12 cellular contexts compared by ENCODE assay signal in genomic region chr4:90328558-90328957, GRCh38.
DNase-seq lines count a peak whose midpoint lies in the region; ATAC-seq and TF ChIP-seq lines count a peak whose summit lies in the region.
"Had no signal": no experiment of that assay in that cellular context is flagged by ENCODE, and none has a peak within 500 bp of the region (broad histone marks: within the 10 kb centered on the region; RNA-seq: fewer than 3 reads in every experiment).

No MANE protein-coding gene starts in this region.

- BruUV-seq in PC-3 (replicated peaks; lab: Mats Ljungman, UMichigan), result no TSS peak

- TF ChIP-seq CTCF in PC-3 (conservative IDR thresholded peaks at IDR 0.05; ENCODE audit: low read depth, low read length) (no peak), fibroblast of the aortic adventitia (IDR thresholded peaks at IDR 0.05; ENCODE audit: insufficient read depth, low read length) (no peak)

- no peaks in the 10 kb centered on the region for H3K79me2 ChIP-seq in PC-3 (ENCODE audit: low read length)

- H2AFZ ChIP-seq in PC-3 (ENCODE audit: low read length), result no peak overlapping the region

- peak overlapping the region; percentile 34; the same call in 1 of the 2 replicates for H3K4me2 ChIP-seq in PC-3 (ENCODE audit: low read length)

- ATAC-seq in PC-3, result peak; percentile 40; the same call in 1 of the 2 replicates
- no peak for ATAC-seq in GM21423 (IDR thresholded peaks at IDR 0.05; ENCODE audit: unreplicated experiment)
- no peak for ATAC-seq in activated naive CD4-positive, alpha-beta T cell treated with anti-CD3 and anti-CD28 coated beads, Interleukin-2, amount 50 U/mL, for 72 hours

- no peak overlapping the region for H3K27ac Mint-ChIP-seq in activated naive CD4-positive, alpha-beta T cell treated with anti-CD3 and anti-CD28 coated beads, Interleukin-2, amount 50 U/mL, for 72 hours
- H3K27ac Mint-ChIP-seq: activated CD4-positive, alpha-beta T cell treated with anti-CD3 and anti-CD28 coated beads, Interleukin-2, amount 10 ng/mL, durations not matched to agents 24 days and 14 days had no signal

- H3K4me3 ChIP-seq in PC-3 (ENCODE audit: low read length), result no peak overlapping the region
- no peak overlapping the region for H3K4me3 ChIP-seq in fibroblast of the aortic adventitia (ENCODE audit: low read depth, low read length)

- H3K27ac ChIP-seq in PC-3 (ENCODE audit: low read length), result no peak overlapping the region
- H3K27ac ChIP-seq: brain microvascular endothelial cell had no signal

- H3K36me3 Mint-ChIP-seq in activated naive CD4-positive, alpha-beta T cell treated with anti-CD3 and anti-CD28 coated beads, Interleukin-2, amount 50 U/mL, for 72 hours, result no peaks in the 10 kb centered on the region

- intact Hi-C loops in PC-3 (cut with micrococcal nuclease), result no loop called here

- no peaks in the 10 kb centered on the region for H4K20me1 ChIP-seq in PC-3 (ENCODE audit: low read length)

- no peaks in the 10 kb centered on the region for H3K9me3 Mint-ChIP-seq in activated naive CD4-positive, alpha-beta T cell treated with anti-CD3 and anti-CD28 coated beads, Interleukin-2, amount 50 U/mL, for 72 hours
- H3K9me3 Mint-ChIP-seq: activated CD4-positive, alpha-beta T cell treated with anti-CD3 and anti-CD28 coated beads, Interleukin-2, amount 10 ng/mL, durations not matched to agents 24 days and 14 days had no signal

- DNase-seq in NCI-H1417 (lab: John Stamatoyannopoulos, UW) (peak in 2 of 3 experiments; percentile 63 to 85), NCI-H1417 treated with DMSO at 0.1 percent for 48 hours (lab: John Stamatoyannopoulos, UW) (no peak), PC-3 (peak; percentile 67), fibroblast of the aortic adventitia (ENCODE audit: low read depth) (peak; percentile 42), smooth muscle cell of the brain vasculature (ENCODE audit: low read depth, low spot score) (peak; percentile 15)
- no peak for DNase-seq in activated naive CD4-positive, alpha-beta T cell treated with anti-CD3 and anti-CD28 coated beads, Interleukin-2, amount 50 U/mL, for 72 hours (ENCODE audit: low spot score in 2 of 2)
- no peak for DNase-seq in activated CD8-positive, alpha-beta memory T cell treated with anti-CD3 and anti-CD28 coated beads, Interleukin-2, amount 50 U/mL, for 4 hours
- DNase-seq: activated CD4-positive, alpha-beta T cell treated with anti-CD3 and anti-CD28 coated beads, Interleukin-2, amount 10 ng/mL, durations not matched to agents 24 days and 14 days; brain microvascular endothelial cell; NCI-H226; small intestine had no signal

- H3K9ac ChIP-seq in PC-3 (ENCODE audit: low read length), result no peak overlapping the region

- H3F3A ChIP-seq in PC-3 (ENCODE audit: low read length, unreplicated experiment), result no peaks in the 10 kb centered on the region

- H3K4me1 ChIP-seq in PC-3 (ENCODE audit: insufficient read depth, low read length), result peaks cover 4% of the 10 kb centered on the region; the same call in 1 of the 2 replicates

- H3K9me2 ChIP-seq in PC-3 (replicated peaks; ENCODE audit: low read length), result no peaks in the 10 kb centered on the region

- no peaks in the 10 kb centered on the region for H3K9me3 ChIP-seq in PC-3 (ENCODE audit: low read length)

- no peaks in the 10 kb centered on the region for H3K27me3 ChIP-seq in PC-3 (ENCODE audit: low read length)
- H3K27me3 ChIP-seq: brain microvascular endothelial cell had no signal

- no peaks in the 10 kb centered on the region for H3K36me3 ChIP-seq in PC-3 (ENCODE audit: low read depth, low read length)
- H3K36me3 ChIP-seq: brain microvascular endothelial cell had no signal

- CTCF ChIA-PET in PC-3 (lab: Charles Lee), result no interaction called here

- POLR2A ChIA-PET in PC-3 (lab: Charles Lee; ENCODE audit: unreplicated experiment), result no interaction called here

Comparison
In these comparisons a context has a peak if more than half of its experiments do, and no peak if none do; other contexts are left out.
1. DNase-seq: peak in NCI-H1417 (2 of 3), PC-3 (single experiment), fibroblast of the aortic adventitia (single experiment) and smooth muscle cell of the brain vasculature (single experiment); none in NCI-H1417 treated with DMSO at 0.1 percent for 48 hours (single experiment), activated naive CD4-positive, alpha-beta T cell treated with anti-CD3 and anti-CD28 coated beads, Interleukin-2, amount 50 U/mL, for 72 hours (0 of 2) and activated CD8-positive, alpha-beta memory T cell treated with anti-CD3 and anti-CD28 coated beads, Interleukin-2, amount 50 U/mL, for 4 hours (single experiment).